10 cellular contexts compared by ENCODE assay signal in genomic region chr22:27032121-27032761, GRCh38.
DNase-seq lines count a peak whose midpoint lies in the region; ATAC-seq and TF ChIP-seq lines count a peak whose summit lies in the region.
"Had no signal": no experiment of that assay in that cellular context is flagged by ENCODE, and none has a peak within 500 bp of the region (broad histone marks: within the 10 kb centered on the region; RNA-seq: fewer than 3 reads in every experiment).

No MANE protein-coding gene starts in this region.

- no peaks in the 10 kb centered on the region for H3K4me1 Mint-ChIP-seq in activated CD4-positive, alpha-beta T cell treated with anti-CD3 and anti-CD28 coated beads, Interleukin-2, amount 10 ng/mL, durations not matched to agents 7 days and 5 days

- no peaks in the 10 kb centered on the region for H3K27me3 ChIP-seq in Panc1 (ENCODE audit: control insufficient read depth, insufficient read depth, low read length)

- BruUV-seq in Panc1 (replicated peaks; lab: Mats Ljungman, UMichigan), result no TSS peak

- TF ChIP-seq CTCF in GM12872 (IDR thresholded peaks at IDR 0.05; ENCODE audit: insufficient read depth, low read depth, low read length), result peak; percentile 15; the same call in 1 of the 3 replicates
- 0 out of 2 replicates have a peak, but pooled peaks have one; percentile 9 for TF ChIP-seq CTCF in Panc1 (IDR thresholded peaks at IDR 0.05)
- no peak for TF ChIP-seq CTCF in GM20000 (IDR thresholded peaks at IDR 0.05; ENCODE audit: extremely low read depth, missing control alignments)

- CTCF ChIA-PET in Panc1 (lab: Charles Lee), result no interaction called here
- CTCF ChIA-PET in activated CD4-positive, alpha-beta T cell treated with anti-CD3 and anti-CD28 coated beads, Interleukin-2, amount 10 ng/mL, durations not matched to agents 7 days and 5 days (lab: Charles Lee), result no interaction called here

- no peaks in the 10 kb centered on the region for H3K27me3 Mint-ChIP-seq in activated CD4-positive, alpha-beta T cell treated with anti-CD3 and anti-CD28 coated beads, Interleukin-2, amount 10 ng/mL, durations not matched to agents 7 days and 5 days

- POLR2A ChIA-PET in Panc1 (lab: Charles Lee), result no interaction called here
- POLR2A ChIA-PET in activated CD4-positive, alpha-beta T cell treated with anti-CD3 and anti-CD28 coated beads, Interleukin-2, amount 10 ng/mL, durations not matched to agents 7 days and 5 days (lab: Charles Lee), result no interaction called here

- H3K27ac ChIP-seq in Panc1 (ENCODE audit: low read length), result no peak overlapping the region

- no peaks in the 10 kb centered on the region for H3K9me3 Mint-ChIP-seq in activated CD4-positive, alpha-beta T cell treated with anti-CD3 and anti-CD28 coated beads, Interleukin-2, amount 10 ng/mL, durations not matched to agents 7 days and 5 days

- in situ Hi-C loops in Panc1 (cut with HindIII; ENCODE audit: low pct_unique_long_range_greater_than_20kb, low sequenced_read_pairs), result no loop called here

- H3K9me3 ChIP-seq in Panc1 (ENCODE audit: control insufficient read depth, insufficient read depth, low read depth, low read length), result no peaks in the 10 kb centered on the region

- intact Hi-C loops in Panc1 (cut with micrococcal nuclease; ENCODE audit: unreplicated experiment), result no loop called here
- intact Hi-C loops in head of caudate nucleus (cut with DNase I), result no loop called here
- intact Hi-C loops in posterior vena cava (cut with DNase I), result loop anchor here in 1 of 2 donors (5.0 kb wide), 1 partner anchor 585 kb away; no protein-coding TSS in a partner anchor

- H3K27ac Mint-ChIP-seq in activated CD4-positive, alpha-beta T cell treated with anti-CD3 and anti-CD28 coated beads, Interleukin-2, amount 10 ng/mL, durations not matched to agents 7 days and 5 days, result no peak overlapping the region

- no peak overlapping the region for H3K4me3 ChIP-seq in Panc1 (ENCODE audit: low read depth in 2 of 2, low read length in 2 of 2)

- no peak for ATAC-seq in Panc1

- H3K36me3 Mint-ChIP-seq in activated CD4-positive, alpha-beta T cell treated with anti-CD3 and anti-CD28 coated beads, Interleukin-2, amount 10 ng/mL, durations not matched to agents 7 days and 5 days (ENCODE audit: low read depth), result no peaks in the 10 kb centered on the region

- no peaks in the 10 kb centered on the region for H3K36me3 ChIP-seq in Panc1 (ENCODE audit: control insufficient read depth, insufficient read depth, low read length)

- no peak overlapping the region for H3K4me3 Mint-ChIP-seq in activated CD4-positive, alpha-beta T cell treated with anti-CD3 and anti-CD28 coated beads, Interleukin-2, amount 10 ng/mL, durations not matched to agents 7 days and 5 days

- no peaks in the 10 kb centered on the region for H3K4me1 ChIP-seq in Panc1 (ENCODE audit: control insufficient read depth, insufficient read depth, low read length)

- DNase-seq in Panc1 (ENCODE audit: low read depth, low spot score) (no peak), head of caudate nucleus (peak; percentile 23 to 84 (median 65)), posterior vena cava (ENCODE audit: low spot score) (peak; percentile 75), GM20000 (ENCODE audit: low spot score) (no peak), NCI-H82 (lab: John Stamatoyannopoulos, UW) (no peak), SK-N-DZ (ENCODE audit: low spot score) (no peak)
- DNase-seq in activated CD4-positive, alpha-beta T cell treated with anti-CD3 and anti-CD28 coated beads, Interleukin-2, amount 10 ng/mL, durations not matched to agents 7 days and 5 days, result no peak
- DNase-seq: activated naive CD4-positive, alpha-beta T cell; kidney glomerular epithelial cell had no signal

Comparison
In these comparisons a context has a peak if more than half of its experiments do, and no peak if none do; other contexts are left out.
1. DNase-seq: peak in head of caudate nucleus (42 of 42) and posterior vena cava (single experiment); none in Panc1 (single experiment), GM20000 (single experiment), NCI-H82 (single experiment), activated CD4-positive, alpha-beta T cell treated with anti-CD3 and anti-CD28 coated beads, Interleukin-2, amount 10 ng/mL, durations not matched to agents 7 days and 5 days (single experiment) and SK-N-DZ (single experiment).